In genomic region chr1:32400876-32401631, GRCh38 we compare ENCODE assay signal across 8 cellular contexts. TPM values are rescaled to one million over a fixed set of nuclear protein-coding genes. Genes with fewer than 3 reads are reported as not detected.
DNase-seq lines count a peak whose midpoint lies in the region; ATAC-seq and TF ChIP-seq lines count a peak whose summit lies in the region.

No MANE protein-coding gene starts in this region.

- 38 to 41% (median 38%) methylated on average over 13 of the region's 13 CpGs for WGBS in psoas muscle, 3 donors
- WGBS in urinary bladder, result 30% methylated on average over 13 of the region's 13 CpGs

- no peaks in the 10 kb centered on the region for H3K4me1 ChIP-seq in psoas muscle
- H3K4me1 ChIP-seq in urinary bladder (ENCODE audit: insufficient read depth), result peaks cover 2% of the 10 kb centered on the region

- DNase-seq in ELR (ENCODE audit: low read depth) (peak; percentile 92), NCI-H1048 (lab: John Stamatoyannopoulos, UW) (peak; percentile 40), SW480 (ENCODE audit: low spot score) (peak; percentile 61), amniotic stem cell (lab: John Stamatoyannopoulos, UW) (peak; percentile 86), left ventricle myocardium superior (peak; percentile 91), psoas muscle (peak; percentile 86 to 93)

- H3K4me3 ChIP-seq in psoas muscle (peak overlapping the region; percentile 36), urinary bladder (ENCODE audit: low read depth, low read length) (no peak overlapping the region)

- no peaks in the 10 kb centered on the region for H3K36me3 ChIP-seq in psoas muscle (ENCODE audit: insufficient read depth in 1 of 2, low read depth in 1 of 2)
- H3K36me3 ChIP-seq in urinary bladder (ENCODE audit: insufficient read depth), result no peaks in the 10 kb centered on the region

- ATAC-seq in left ventricle myocardium superior (peak; percentile 98), psoas muscle (peak; percentile 91 to 99 (median 96)), HG02759 (IDR thresholded peaks at IDR 0.05; ENCODE audit: unreplicated experiment) (no peak)

- no peaks in the 10 kb centered on the region for H3K9me3 ChIP-seq in psoas muscle

- TF ChIP-seq CTCF in psoas muscle (IDR thresholded peaks at IDR 0.05), result peak; percentile 87

- intact Hi-C loops in left ventricle myocardium superior (cut with micrococcal nuclease) (no loop called here), psoas muscle (cut with DNase I) (loop anchor here (5.0 to 10.0 kb wide), 2 partner anchors 216 to 374 kb away; no protein-coding TSS in a partner anchor)

- no peaks in the 10 kb centered on the region for H3K27me3 ChIP-seq in psoas muscle (ENCODE audit: insufficient read depth in 3 of 3, low read length in 2 of 3)

- H3K27ac ChIP-seq in psoas muscle (no peak overlapping the region), urinary bladder (ENCODE audit: low read depth) (peak overlapping the region; percentile 72)

RNA-seq across cellular contexts. Expression of gene BSDC1, which starts 6.8 kb away (rescaled TPM):
- total RNA-seq in left ventricle myocardium superior (40.5 TPM), psoas muscle (10 to 100 TPM; 29.5 to 59.1 (median 34.5) TPM), urinary bladder (53.3 TPM)
- polyA plus RNA-seq in psoas muscle (10 to 100 TPM; 25.4 to 68.4 (median 29.6) TPM), urinary bladder (50.4 TPM)

RNA-seq across cellular contexts. Expression of gene TSSK3, which starts 38.7 kb away (rescaled TPM):
- 2.0 TPM for total RNA-seq in left ventricle myocardium superior
- total RNA-seq in psoas muscle, result 1 to 10 TPM in 1 of 4 donors, not detected in 3; 1.5 TPM
- polyA plus RNA-seq in psoas muscle, result 1 to 10 TPM in 1 of 3 donors, under 1 TPM in 2; 0.10 to 4.0 (median 0.12) TPM
- total RNA-seq in urinary bladder, result 0.79 TPM
- 0.73 TPM for polyA plus RNA-seq in urinary bladder

RNA-seq across cellular contexts. Expression of gene FAM229A, which starts 38.8 kb away (rescaled TPM):
- total RNA-seq in left ventricle myocardium superior (2.8 TPM), psoas muscle (1 to 10 TPM in 3 of 4 donors, under 1 TPM in 1; 0.98 to 4.0 (median 1.7) TPM), urinary bladder (3.2 TPM)
- polyA plus RNA-seq in psoas muscle (1 to 10 TPM; 1.8 to 3.1 (median 2.1) TPM), urinary bladder (7.3 TPM)

Comparison
In these comparisons a context has a peak if more than half of its experiments do, and no peak if none do; other contexts are left out.
1. DNase-seq: peak in every context shown above with its lines; median percentile 92 in ELR; 91 in left ventricle myocardium superior; 90 in psoas muscle; 86 in amniotic stem cell; 61 in SW480; 40 in NCI-H1048.